Comparison of ENCODE assay signal across 18 cellular contexts in the genomic region with DNA sequence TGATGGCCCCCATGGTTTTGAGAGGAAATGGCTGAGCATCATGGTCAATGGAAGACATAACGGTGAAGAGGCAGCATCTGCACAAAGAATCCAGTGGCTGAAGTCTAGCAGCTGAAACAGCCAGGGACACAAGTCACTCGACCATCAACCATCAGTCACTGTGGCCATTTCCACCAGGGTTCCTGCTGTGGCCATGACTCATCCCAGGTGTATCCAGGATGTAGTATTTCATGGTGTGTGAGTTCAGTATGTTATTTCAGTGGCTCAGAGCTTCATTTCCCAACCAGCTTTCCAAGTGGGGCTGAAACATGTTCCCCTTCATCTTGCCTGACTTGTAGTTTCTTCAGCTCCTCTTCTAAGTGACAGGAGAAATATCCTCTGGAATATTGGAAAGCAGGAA. TPM values are rescaled to one million over a fixed set of nuclear protein-coding genes. Genes with fewer than 3 reads are reported as not detected.
"Had no signal": no experiment of that assay in that cellular context is flagged by ENCODE, and none has a peak within 500 bp of the region (broad histone marks: within the 10 kb centered on the region; RNA-seq: fewer than 3 reads in every experiment).

No MANE protein-coding gene starts in this region.

- H3K27me3 ChIP-seq: cardiac muscle cell, neutrophil, pancreas, right lobe of liver, testis had no signal

- ATAC-seq: activated CD4-positive, alpha-beta T cell treated with anti-CD3 and anti-CD28 coated beads for 36 hours; effector memory CD8-positive, alpha-beta T cell; left colon; lower lobe of right lung; natural killer cell; pancreas; right lobe of liver; T-cell; WTC11 had no signal

- H3K4me3 ChIP-seq: cardiac muscle cell, lower lobe of right lung, pancreas, right lobe of liver, testis had no signal

- H3K27ac ChIP-seq: cardiac muscle cell, lower lobe of right lung, neutrophil, pancreas, right lobe of liver, testis had no signal

- H3K36me3 ChIP-seq: cardiac muscle cell, lower lobe of right lung, neutrophil, pancreas, right lobe of liver had no signal

- H3K4me1 ChIP-seq: lower lobe of right lung, pancreas, testis had no signal

- H3K9me3 ChIP-seq: lower lobe of right lung, neutrophil, pancreas, right lobe of liver, testis had no signal

- DNase-seq: activated CD4-positive, alpha-beta memory T cell treated with anti-CD3 and anti-CD28 coated beads for 36 hours; activated CD4-positive, alpha-beta T cell treated with anti-CD3 and anti-CD28 coated beads for 36 hours; dermis blood vessel endothelial cell; effector memory CD8-positive, alpha-beta T cell; head of caudate nucleus; left colon; lower lobe of right lung; natural killer cell; pancreas; right lobe of liver; small intestine; stimulated activated CD4-positive, alpha-beta T cell treated with anti-CD3 and anti-CD28 coated beads, Interleukin-15, amount 100 ng/mL, for 24 hours; stimulated activated CD4-positive, alpha-beta T cell treated with anti-CD3 and anti-CD28 coated beads, Interleukin-2, amount 100 ng/mL, for 48 hours; T-cell; testis had no signal

RNA-seq across cellular contexts. Expression of gene WNT5A, which starts 47.8 kb away (rescaled TPM):
- total RNA-seq: activated CD4-positive, alpha-beta memory T cell treated with anti-CD3 and anti-CD28 coated beads for 36 hours; activated CD4-positive, alpha-beta T cell treated with anti-CD3 and anti-CD28 coated beads for 36 hours; natural killer cell had no signal
